In the genomic region with DNA sequence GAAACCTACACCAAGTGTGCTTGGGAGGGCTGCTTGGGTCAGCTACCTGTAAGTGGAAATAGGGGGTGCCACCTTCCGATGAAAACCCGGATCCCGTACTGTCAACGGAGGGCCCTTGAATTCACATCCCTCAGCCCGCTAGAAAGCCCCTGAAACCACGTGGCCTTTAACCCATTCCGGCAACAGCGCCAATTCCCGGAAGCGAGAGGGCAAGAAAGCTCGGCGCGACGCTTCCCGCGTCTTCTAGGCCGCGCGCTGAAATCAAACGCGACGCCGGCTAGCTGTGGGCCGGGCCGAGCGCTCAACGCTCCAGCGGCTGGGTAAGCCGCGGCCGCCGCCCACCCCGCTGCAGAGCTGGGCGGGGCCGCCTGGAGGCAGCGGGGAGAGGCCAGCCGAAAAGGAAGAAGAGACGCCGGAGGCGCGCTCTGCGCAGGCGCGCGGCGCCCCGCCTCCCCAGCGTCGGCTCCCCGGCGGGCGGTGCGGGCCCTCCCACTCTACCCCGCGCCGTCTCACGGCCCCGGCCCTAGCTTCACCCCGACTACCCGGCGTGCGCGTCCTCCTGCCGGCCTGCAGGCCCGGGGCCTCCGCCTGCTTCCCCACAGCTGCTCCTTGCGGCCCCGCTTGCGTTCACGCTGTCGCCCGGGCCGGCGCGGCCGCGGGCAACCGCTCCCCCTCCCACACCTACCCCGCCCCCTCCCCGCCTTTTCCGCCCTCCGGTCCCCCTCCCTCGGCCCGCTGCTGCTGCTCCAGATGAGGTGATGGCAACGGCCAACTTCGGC, we compare ENCODE assay signal across 1 cellular context.
TF ChIP-seq lines count a peak whose summit lies in the region.

A gene (plus strand): TSS at position 492 of the 779 bp plus-strand sequence. CDS start 267 bp downstream, at position 759.

TF ChIP-seq in K562, 482 proteins besides CTCF, POLR2A, EP300 and RAD21 (continued from another document and continues in another):
- TF ChIP-seq, protein P1, sequence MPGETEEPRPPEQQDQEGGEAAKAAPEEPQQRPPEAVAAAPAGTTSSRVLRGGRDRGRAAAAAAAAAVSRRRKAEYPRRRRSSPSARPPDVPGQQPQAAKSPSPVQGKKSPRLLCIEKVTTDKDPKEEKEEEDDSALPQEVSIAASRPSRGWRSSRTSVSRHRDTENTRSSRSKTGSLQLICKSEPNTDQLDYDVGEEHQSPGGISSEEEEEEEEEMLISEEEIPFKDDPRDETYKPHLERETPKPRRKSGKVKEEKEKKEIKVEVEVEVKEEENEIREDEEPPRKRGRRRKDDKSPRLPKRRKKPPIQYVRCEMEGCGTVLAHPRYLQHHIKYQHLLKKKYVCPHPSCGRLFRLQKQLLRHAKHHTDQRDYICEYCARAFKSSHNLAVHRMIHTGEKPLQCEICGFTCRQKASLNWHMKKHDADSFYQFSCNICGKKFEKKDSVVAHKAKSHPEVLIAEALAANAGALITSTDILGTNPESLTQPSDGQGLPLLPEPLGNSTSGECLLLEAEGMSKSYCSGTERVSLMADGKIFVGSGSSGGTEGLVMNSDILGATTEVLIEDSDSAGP (CRISPR knock-in tag; IDR thresholded peaks at IDR 0.05): no peak
- TF ChIP-seq ZNF212 (CRISPR knock-in tag; IDR thresholded peaks at IDR 0.05) (no peak), NR2C2 (CRISPR knock-in tag; IDR thresholded peaks at IDR 0.05) (no peak), NR2C2 (tag; IDR thresholded peaks at IDR 0.05) (peak; percentile 76), RBM17 (IDR thresholded peaks at IDR 0.05; ENCODE audit: borderline replicate concordance, low read depth, low read length) (no peak), ZNF347 (CRISPR knock-in tag; IDR thresholded peaks at IDR 0.05; ENCODE audit: low read depth) (no peak), NONO (IDR thresholded peaks at IDR 0.05; ENCODE audit: low read depth in 2 of 2, low read length in 1 of 2) (peak in 1 of 2 experiments; percentile 53; a peak in 2 of 4 replicates), PHB2 (IDR thresholded peaks at IDR 0.05; ENCODE audit: low read depth) (no peak), WHSC1 (IDR thresholded peaks at IDR 0.05; ENCODE audit: low read length) (no peak), ZBTB8A (IDR thresholded peaks at IDR 0.05; ENCODE audit: partially characterized antibody) (no peak), ARID1B (IDR thresholded peaks at IDR 0.05) (no peak; the same call in 1 of the 2 replicates), NFRKB (IDR thresholded peaks at IDR 0.05; ENCODE audit: low read depth) (peak; percentile 88; the same call in 1 of the 2 replicates), STAT5A (IDR thresholded peaks at IDR 0.05; ENCODE audit: borderline replicate concordance, low read length) (peak; percentile 42; the same call in 1 of the 2 replicates), L3MBTL2 (IDR thresholded peaks at IDR 0.05) (peak; percentile 100), MCM7 (IDR thresholded peaks at IDR 0.05) (no peak), SMAD1 (IDR thresholded peaks at IDR 0.05; ENCODE audit: low read depth, low read length, partially characterized antibody) (no peak), EHMT2 (IDR thresholded peaks at IDR 0.05) (no peak), SOX6 (IDR thresholded peaks at IDR 0.05) (peak; percentile 63), FOSL1 (tag; conservative IDR thresholded peaks at IDR 0.05) (no peak), ZNF184 (CRISPR knock-in tag; IDR thresholded peaks at IDR 0.05) (no peak), MYBL2 (IDR thresholded peaks at IDR 0.05; ENCODE audit: low read depth) (peak; percentile 75), MYBL2 (CRISPR knock-in tag; IDR thresholded peaks at IDR 0.05; ENCODE audit: borderline replicate concordance) (peak; percentile 69; the same call in 1 of the 2 replicates), SMAD2 (IDR thresholded peaks at IDR 0.05; ENCODE audit: low read depth, low read length) (no peak), BRD4 (IDR thresholded peaks at IDR 0.05) (no peak)
- TF ChIP-seq, protein P2, sequence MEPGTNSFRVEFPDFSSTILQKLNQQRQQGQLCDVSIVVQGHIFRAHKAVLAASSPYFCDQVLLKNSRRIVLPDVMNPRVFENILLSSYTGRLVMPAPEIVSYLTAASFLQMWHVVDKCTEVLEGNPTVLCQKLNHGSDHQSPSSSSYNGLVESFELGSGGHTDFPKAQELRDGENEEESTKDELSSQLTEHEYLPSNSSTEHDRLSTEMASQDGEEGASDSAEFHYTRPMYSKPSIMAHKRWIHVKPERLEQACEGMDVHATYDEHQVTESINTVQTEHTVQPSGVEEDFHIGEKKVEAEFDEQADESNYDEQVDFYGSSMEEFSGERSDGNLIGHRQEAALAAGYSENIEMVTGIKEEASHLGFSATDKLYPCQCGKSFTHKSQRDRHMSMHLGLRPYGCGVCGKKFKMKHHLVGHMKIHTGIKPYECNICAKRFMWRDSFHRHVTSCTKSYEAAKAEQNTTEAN (CRISPR knock-in tag; IDR thresholded peaks at IDR 0.05): peak; percentile 72
- TF ChIP-seq, protein P3, sequence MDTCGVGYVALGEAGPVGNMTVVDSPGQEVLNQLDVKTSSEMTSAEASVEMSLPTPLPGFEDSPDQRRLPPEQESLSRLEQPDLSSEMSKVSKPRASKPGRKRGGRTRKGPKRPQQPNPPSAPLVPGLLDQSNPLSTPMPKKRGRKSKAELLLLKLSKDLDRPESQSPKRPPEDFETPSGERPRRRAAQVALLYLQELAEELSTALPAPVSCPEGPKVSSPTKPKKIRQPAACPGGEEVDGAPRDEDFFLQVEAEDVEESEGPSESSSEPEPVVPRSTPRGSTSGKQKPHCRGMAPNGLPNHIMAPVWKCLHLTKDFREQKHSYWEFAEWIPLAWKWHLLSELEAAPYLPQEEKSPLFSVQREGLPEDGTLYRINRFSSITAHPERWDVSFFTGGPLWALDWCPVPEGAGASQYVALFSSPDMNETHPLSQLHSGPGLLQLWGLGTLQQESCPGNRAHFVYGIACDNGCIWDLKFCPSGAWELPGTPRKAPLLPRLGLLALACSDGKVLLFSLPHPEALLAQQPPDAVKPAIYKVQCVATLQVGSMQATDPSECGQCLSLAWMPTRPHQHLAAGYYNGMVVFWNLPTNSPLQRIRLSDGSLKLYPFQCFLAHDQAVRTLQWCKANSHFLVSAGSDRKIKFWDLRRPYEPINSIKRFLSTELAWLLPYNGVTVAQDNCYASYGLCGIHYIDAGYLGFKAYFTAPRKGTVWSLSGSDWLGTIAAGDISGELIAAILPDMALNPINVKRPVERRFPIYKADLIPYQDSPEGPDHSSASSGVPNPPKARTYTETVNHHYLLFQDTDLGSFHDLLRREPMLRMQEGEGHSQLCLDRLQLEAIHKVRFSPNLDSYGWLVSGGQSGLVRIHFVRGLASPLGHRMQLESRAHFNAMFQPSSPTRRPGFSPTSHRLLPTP (IDR thresholded peaks at IDR 0.05; ENCODE audit: borderline replicate concordance, extremely low read depth, insufficient read length): no peak
- TF ChIP-seq, protein P4, sequence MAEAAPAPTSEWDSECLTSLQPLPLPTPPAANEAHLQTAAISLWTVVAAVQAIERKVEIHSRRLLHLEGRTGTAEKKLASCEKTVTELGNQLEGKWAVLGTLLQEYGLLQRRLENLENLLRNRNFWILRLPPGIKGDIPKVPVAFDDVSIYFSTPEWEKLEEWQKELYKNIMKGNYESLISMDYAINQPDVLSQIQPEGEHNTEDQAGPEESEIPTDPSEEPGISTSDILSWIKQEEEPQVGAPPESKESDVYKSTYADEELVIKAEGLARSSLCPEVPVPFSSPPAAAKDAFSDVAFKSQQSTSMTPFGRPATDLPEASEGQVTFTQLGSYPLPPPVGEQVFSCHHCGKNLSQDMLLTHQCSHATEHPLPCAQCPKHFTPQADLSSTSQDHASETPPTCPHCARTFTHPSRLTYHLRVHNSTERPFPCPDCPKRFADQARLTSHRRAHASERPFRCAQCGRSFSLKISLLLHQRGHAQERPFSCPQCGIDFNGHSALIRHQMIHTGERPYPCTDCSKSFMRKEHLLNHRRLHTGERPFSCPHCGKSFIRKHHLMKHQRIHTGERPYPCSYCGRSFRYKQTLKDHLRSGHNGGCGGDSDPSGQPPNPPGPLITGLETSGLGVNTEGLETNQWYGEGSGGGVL (CRISPR knock-in tag; IDR thresholded peaks at IDR 0.05): no peak
- TF ChIP-seq, protein P5, sequence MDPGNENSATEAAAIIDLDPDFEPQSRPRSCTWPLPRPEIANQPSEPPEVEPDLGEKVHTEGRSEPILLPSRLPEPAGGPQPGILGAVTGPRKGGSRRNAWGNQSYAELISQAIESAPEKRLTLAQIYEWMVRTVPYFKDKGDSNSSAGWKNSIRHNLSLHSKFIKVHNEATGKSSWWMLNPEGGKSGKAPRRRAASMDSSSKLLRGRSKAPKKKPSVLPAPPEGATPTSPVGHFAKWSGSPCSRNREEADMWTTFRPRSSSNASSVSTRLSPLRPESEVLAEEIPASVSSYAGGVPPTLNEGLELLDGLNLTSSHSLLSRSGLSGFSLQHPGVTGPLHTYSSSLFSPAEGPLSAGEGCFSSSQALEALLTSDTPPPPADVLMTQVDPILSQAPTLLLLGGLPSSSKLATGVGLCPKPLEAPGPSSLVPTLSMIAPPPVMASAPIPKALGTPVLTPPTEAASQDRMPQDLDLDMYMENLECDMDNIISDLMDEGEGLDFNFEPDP (CRISPR knock-in tag; IDR thresholded peaks at IDR 0.05): 0 out of 2 replicates have a peak, but pooled peaks have one; percentile 27
- TF ChIP-seq, protein P6, sequence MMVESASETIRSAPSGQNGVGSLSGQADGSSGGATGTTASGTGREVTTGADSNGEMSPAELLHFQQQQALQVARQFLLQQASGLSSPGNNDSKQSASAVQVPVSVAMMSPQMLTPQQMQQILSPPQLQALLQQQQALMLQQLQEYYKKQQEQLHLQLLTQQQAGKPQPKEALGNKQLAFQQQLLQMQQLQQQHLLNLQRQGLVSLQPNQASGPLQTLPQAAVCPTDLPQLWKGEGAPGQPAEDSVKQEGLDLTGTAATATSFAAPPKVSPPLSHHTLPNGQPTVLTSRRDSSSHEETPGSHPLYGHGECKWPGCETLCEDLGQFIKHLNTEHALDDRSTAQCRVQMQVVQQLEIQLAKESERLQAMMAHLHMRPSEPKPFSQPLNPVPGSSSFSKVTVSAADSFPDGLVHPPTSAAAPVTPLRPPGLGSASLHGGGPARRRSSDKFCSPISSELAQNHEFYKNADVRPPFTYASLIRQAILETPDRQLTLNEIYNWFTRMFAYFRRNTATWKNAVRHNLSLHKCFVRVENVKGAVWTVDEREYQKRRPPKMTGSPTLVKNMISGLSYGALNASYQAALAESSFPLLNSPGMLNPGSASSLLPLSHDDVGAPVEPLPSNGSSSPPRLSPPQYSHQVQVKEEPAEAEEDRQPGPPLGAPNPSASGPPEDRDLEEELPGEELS (CRISPR knock-in tag; IDR thresholded peaks at IDR 0.05; ENCODE audit: borderline replicate concordance): peak; percentile 64
- TF ChIP-seq, protein P7, sequence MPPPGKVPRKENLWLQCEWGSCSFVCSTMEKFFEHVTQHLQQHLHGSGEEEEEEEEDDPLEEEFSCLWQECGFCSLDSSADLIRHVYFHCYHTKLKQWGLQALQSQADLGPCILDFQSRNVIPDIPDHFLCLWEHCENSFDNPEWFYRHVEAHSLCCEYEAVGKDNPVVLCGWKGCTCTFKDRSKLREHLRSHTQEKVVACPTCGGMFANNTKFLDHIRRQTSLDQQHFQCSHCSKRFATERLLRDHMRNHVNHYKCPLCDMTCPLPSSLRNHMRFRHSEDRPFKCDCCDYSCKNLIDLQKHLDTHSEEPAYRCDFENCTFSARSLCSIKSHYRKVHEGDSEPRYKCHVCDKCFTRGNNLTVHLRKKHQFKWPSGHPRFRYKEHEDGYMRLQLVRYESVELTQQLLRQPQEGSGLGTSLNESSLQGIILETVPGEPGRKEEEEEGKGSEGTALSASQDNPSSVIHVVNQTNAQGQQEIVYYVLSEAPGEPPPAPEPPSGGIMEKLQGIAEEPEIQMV (tag; conservative IDR thresholded peaks at IDR 0.05; ENCODE audit: low read depth): no peak
- TF ChIP-seq, protein P8, sequence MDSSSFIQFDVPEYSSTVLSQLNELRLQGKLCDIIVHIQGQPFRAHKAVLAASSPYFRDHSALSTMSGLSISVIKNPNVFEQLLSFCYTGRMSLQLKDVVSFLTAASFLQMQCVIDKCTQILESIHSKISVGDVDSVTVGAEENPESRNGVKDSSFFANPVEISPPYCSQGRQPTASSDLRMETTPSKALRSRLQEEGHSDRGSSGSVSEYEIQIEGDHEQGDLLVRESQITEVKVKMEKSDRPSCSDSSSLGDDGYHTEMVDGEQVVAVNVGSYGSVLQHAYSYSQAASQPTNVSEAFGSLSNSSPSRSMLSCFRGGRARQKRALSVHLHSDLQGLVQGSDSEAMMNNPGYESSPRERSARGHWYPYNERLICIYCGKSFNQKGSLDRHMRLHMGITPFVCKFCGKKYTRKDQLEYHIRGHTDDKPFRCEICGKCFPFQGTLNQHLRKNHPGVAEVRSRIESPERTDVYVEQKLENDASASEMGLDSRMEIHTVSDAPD (CRISPR knock-in tag; IDR thresholded peaks at IDR 0.05): no peak
- TF ChIP-seq, protein P9, sequence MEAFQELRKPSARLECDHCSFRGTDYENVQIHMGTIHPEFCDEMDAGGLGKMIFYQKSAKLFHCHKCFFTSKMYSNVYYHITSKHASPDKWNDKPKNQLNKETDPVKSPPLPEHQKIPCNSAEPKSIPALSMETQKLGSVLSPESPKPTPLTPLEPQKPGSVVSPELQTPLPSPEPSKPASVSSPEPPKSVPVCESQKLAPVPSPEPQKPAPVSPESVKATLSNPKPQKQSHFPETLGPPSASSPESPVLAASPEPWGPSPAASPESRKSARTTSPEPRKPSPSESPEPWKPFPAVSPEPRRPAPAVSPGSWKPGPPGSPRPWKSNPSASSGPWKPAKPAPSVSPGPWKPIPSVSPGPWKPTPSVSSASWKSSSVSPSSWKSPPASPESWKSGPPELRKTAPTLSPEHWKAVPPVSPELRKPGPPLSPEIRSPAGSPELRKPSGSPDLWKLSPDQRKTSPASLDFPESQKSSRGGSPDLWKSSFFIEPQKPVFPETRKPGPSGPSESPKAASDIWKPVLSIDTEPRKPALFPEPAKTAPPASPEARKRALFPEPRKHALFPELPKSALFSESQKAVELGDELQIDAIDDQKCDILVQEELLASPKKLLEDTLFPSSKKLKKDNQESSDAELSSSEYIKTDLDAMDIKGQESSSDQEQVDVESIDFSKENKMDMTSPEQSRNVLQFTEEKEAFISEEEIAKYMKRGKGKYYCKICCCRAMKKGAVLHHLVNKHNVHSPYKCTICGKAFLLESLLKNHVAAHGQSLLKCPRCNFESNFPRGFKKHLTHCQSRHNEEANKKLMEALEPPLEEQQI (IDR thresholded peaks at IDR 0.05): peak; percentile 60; the same call in 1 of the 2 replicates
- TF ChIP-seq, protein P10, sequence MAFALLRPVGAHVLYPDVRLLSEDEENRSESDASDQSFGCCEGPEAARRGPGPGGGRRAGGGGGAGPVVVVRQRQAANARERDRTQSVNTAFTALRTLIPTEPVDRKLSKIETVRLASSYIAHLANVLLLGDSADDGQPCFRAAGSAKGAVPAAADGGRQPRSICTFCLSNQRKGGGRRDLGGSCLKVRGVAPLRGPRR (CRISPR knock-in tag; IDR thresholded peaks at IDR 0.05): peak; percentile 62; the same call in 1 of the 2 replicates
- TF ChIP-seq, protein P11, sequence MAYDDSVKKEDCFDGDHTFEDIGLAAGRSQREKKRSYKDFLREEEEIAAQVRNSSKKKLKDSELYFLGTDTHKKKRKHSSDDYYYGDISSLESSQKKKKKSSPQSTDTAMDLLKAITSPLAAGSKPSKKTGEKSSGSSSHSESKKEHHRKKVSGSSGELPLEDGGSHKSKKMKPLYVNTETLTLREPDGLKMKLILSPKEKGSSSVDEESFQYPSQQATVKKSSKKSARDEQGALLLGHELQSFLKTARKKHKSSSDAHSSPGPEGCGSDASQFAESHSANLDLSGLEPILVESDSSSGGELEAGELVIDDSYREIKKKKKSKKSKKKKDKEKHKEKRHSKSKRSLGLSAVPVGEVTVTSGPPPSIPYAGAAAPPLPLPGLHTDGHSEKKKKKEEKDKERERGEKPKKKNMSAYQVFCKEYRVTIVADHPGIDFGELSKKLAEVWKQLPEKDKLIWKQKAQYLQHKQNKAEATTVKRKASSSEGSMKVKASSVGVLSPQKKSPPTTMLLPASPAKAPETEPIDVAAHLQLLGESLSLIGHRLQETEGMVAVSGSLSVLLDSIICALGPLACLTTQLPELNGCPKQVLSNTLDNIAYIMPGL (CRISPR knock-in tag; IDR thresholded peaks at IDR 0.05): peak; percentile 85
